Comparison of ENCODE assay signal across 1 cellular context in genomic region chr3:186717039-186717457, GRCh38.
TF ChIP-seq lines count a peak whose summit lies in the region.

KNG1 (plus strand) TSS chr3:186717359; CDS start chr3:186717543, 184 bp downstream.

TF ChIP-seq in HepG2, 621 proteins besides CTCF, POLR2A, EP300 and RAD21 (continued from another document and continues in another):
- 0 out of 2 replicates have a peak, but pooled peaks have one; percentile 36 for TF ChIP-seq RNF219 (CRISPR knock-in tag; IDR thresholded peaks at IDR 0.05)
- peak; percentile 62; the same call in 1 of the 2 replicates for TF ChIP-seq PAXIP1 (CRISPR knock-in tag; conservative IDR thresholded peaks at IDR 0.05)
- no peak for TF ChIP-seq FOXA1 (IDR thresholded peaks at IDR 0.05)
- TF ChIP-seq FOXA1 (CRISPR knock-in tag; IDR thresholded peaks at IDR 0.05), result 0 out of 2 replicates have a peak, but pooled peaks have one; percentile 31
- TF ChIP-seq, protein P1, sequence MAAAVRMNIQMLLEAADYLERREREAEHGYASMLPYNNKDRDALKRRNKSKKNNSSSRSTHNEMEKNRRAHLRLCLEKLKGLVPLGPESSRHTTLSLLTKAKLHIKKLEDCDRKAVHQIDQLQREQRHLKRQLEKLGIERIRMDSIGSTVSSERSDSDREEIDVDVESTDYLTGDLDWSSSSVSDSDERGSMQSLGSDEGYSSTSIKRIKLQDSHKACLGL (CRISPR knock-in tag; IDR thresholded peaks at IDR 0.05), result no peak
- TF ChIP-seq BCL6 (CRISPR knock-in tag; IDR thresholded peaks at IDR 0.05), result peak; percentile 29
- peak; percentile 81 for TF ChIP-seq NR2F6 (IDR thresholded peaks at IDR 0.05)
- peak; percentile 72 for TF ChIP-seq NR2F6 (CRISPR knock-in tag; IDR thresholded peaks at IDR 0.05)
- TF ChIP-seq MIXL1 (CRISPR knock-in tag; IDR thresholded peaks at IDR 0.05), result no peak
- TF ChIP-seq CEBPB (IDR thresholded peaks at IDR 0.05; ENCODE audit: borderline replicate concordance, low read depth, low read length), result peak; percentile 77
- TF ChIP-seq RBM22 (optimal IDR thresholded peaks at IDR 0.05; ENCODE audit: low read length), result no peak
- TF ChIP-seq HNF4A (CRISPR knock-in tag; IDR thresholded peaks at IDR 0.05), result 0 out of 2 replicates have a peak, but pooled peaks have one; percentile 40
- no peak for TF ChIP-seq HNRNPL (IDR thresholded peaks at IDR 0.05; ENCODE audit: low read depth, low read length)
- TF ChIP-seq, protein P2, sequence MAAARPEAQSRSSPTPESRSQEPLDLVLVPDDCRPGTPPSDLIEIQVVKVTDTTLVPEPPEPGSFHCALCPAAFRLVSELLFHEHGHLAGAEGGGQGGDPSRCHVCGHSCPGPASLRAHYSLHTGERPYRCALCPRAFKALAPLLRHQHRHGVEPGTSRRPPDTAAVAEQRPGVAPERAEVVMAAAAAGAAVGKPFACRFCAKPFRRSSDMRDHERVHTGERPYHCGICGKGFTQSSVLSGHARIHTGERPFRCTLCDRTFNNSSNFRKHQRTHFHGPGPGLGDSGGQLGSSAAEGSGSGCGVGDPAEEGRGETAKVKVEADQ (CRISPR knock-in tag; IDR thresholded peaks at IDR 0.05; ENCODE audit: borderline replicate concordance), result no peak
- TF ChIP-seq ESRRA (CRISPR knock-in tag; IDR thresholded peaks at IDR 0.05; ENCODE audit: low read depth), result no peak
- TF ChIP-seq, protein P3, sequence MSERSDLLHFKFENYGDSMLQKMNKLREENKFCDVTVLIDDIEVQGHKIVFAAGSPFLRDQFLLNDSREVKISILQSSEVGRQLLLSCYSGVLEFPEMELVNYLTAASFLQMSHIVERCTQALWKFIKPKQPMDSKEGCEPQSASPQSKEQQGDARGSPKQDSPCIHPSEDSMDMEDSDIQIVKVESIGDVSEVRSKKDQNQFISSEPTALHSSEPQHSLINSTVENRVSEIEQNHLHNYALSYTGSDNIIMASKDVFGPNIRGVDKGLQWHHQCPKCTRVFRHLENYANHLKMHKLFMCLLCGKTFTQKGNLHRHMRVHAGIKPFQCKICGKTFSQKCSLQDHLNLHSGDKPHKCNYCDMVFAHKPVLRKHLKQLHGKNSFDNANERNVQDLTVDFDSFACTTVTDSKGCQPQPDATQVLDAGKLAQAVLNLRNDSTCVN (CRISPR knock-in tag; IDR thresholded peaks at IDR 0.05; ENCODE audit: borderline replicate concordance), result no peak
- no peak for TF ChIP-seq FOXM1 (CRISPR knock-in tag; IDR thresholded peaks at IDR 0.05)
- no peak for TF ChIP-seq GMEB2 (CRISPR knock-in tag; IDR thresholded peaks at IDR 0.05; ENCODE audit: low read depth)
- peak in 1 of 2 experiments; percentile 56; a peak in 1 of 4 replicates for TF ChIP-seq ATF4 (CRISPR knock-in tag; IDR thresholded peaks at IDR 0.05)
- peak; percentile 60; the same call in 1 of the 2 replicates for TF ChIP-seq TBX2 (CRISPR knock-in tag; IDR thresholded peaks at IDR 0.05; ENCODE audit: borderline replicate concordance)
- no peak for TF ChIP-seq USF2 (IDR thresholded peaks at IDR 0.05; ENCODE audit: low read depth, low read length)
- TF ChIP-seq USF2 (CRISPR knock-in tag; IDR thresholded peaks at IDR 0.05; ENCODE audit: borderline replicate concordance), result peak; percentile 69; the same call in 1 of the 2 replicates
- TF ChIP-seq NR2F1 (CRISPR knock-in tag; IDR thresholded peaks at IDR 0.05), result peak; percentile 46 to 68; a peak in 3 of 4 replicates
- peak; percentile 65; the same call in 1 of the 2 replicates for TF ChIP-seq HMG20A (CRISPR knock-in tag; IDR thresholded peaks at IDR 0.05; ENCODE audit: borderline replicate concordance)
- TF ChIP-seq, protein P4, sequence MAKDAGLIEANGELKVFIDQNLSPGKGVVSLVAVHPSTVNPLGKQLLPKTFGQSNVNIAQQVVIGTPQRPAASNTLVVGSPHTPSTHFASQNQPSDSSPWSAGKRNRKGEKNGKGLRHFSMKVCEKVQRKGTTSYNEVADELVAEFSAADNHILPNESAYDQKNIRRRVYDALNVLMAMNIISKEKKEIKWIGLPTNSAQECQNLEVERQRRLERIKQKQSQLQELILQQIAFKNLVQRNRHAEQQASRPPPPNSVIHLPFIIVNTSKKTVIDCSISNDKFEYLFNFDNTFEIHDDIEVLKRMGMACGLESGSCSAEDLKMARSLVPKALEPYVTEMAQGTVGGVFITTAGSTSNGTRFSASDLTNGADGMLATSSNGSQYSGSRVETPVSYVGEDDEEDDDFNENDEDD (CRISPR knock-in tag; IDR thresholded peaks at IDR 0.05; ENCODE audit: borderline replicate concordance), result no peak
- TF ChIP-seq, protein P5, sequence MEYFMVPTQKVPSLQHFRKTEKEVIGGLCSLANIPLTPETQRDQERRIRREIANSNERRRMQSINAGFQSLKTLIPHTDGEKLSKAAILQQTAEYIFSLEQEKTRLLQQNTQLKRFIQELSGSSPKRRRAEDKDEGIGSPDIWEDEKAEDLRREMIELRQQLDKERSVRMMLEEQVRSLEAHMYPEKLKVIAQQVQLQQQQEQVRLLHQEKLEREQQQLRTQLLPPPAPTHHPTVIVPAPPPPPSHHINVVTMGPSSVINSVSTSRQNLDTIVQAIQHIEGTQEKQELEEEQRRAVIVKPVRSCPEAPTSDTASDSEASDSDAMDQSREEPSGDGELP (IDR thresholded peaks at IDR 0.05; ENCODE audit: borderline replicate concordance, low read depth), result peak; percentile 17; the same call in 1 of the 2 replicates
- no peak for TF ChIP-seq REL (CRISPR knock-in tag; conservative IDR thresholded peaks at IDR 0.05)
- TF ChIP-seq ZNF446 (CRISPR knock-in tag; IDR thresholded peaks at IDR 0.05), result no peak
- TF ChIP-seq, protein P6, sequence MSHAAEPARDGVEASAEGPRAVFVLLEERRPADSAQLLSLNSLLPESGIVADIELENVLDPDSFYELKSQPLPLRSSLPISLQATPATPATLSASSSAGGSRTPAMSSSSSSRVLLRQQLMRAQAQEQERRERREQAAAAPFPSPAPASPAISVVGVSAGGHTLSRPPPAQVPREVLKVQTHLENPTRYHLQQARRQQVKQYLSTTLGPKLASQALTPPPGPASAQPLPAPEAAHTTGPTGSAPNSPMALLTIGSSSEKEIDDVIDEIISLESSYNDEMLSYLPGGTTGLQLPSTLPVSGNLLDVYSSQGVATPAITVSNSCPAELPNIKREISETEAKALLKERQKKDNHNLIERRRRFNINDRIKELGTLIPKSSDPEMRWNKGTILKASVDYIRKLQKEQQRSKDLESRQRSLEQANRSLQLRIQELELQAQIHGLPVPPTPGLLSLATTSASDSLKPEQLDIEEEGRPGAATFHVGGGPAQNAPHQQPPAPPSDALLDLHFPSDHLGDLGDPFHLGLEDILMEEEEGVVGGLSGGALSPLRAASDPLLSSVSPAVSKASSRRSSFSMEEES (CRISPR knock-in tag; IDR thresholded peaks at IDR 0.05), result 0 out of 2 replicates have a peak, but pooled peaks have one; percentile 40
- TF ChIP-seq HNRNPUL1 (IDR thresholded peaks at IDR 0.05; ENCODE audit: low read depth, low read length), result no peak
- TF ChIP-seq, protein P7, sequence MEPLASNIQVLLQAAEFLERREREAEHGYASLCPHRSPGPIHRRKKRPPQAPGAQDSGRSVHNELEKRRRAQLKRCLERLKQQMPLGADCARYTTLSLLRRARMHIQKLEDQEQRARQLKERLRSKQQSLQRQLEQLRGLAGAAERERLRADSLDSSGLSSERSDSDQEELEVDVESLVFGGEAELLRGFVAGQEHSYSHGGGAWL (CRISPR knock-in tag; IDR thresholded peaks at IDR 0.05), result no peak
- TF ChIP-seq ZNF878 (CRISPR knock-in tag; IDR thresholded peaks at IDR 0.05), result 0 out of 2 replicates have a peak, but pooled peaks have one; percentile 42
- no peak for TF ChIP-seq CREB1 (IDR thresholded peaks at IDR 0.05)
- TF ChIP-seq CREB1 (CRISPR knock-in tag; IDR thresholded peaks at IDR 0.05), result peak; percentile 21; the same call in 1 of the 2 replicates
- TF ChIP-seq SOX6 (IDR thresholded peaks at IDR 0.05), result no peak
- peak; percentile 76 for TF ChIP-seq SOX6 (CRISPR knock-in tag; IDR thresholded peaks at IDR 0.05)
- TF ChIP-seq KLF11 (CRISPR knock-in tag; IDR thresholded peaks at IDR 0.05), result no peak
- TF ChIP-seq SAP130 (CRISPR knock-in tag; IDR thresholded peaks at IDR 0.05; ENCODE audit: low read depth), result peak; percentile 30; the same call in 1 of the 2 replicates
